1 cellular context compared by ENCODE assay signal in genomic region chr1:145858238-145858936, GRCh38.
TF ChIP-seq lines count a peak whose summit lies in the region.

No MANE protein-coding gene starts in this region.

TF ChIP-seq in HepG2, 621 proteins besides CTCF, POLR2A, EP300 and RAD21:
- TF ChIP-seq, protein P1, sequence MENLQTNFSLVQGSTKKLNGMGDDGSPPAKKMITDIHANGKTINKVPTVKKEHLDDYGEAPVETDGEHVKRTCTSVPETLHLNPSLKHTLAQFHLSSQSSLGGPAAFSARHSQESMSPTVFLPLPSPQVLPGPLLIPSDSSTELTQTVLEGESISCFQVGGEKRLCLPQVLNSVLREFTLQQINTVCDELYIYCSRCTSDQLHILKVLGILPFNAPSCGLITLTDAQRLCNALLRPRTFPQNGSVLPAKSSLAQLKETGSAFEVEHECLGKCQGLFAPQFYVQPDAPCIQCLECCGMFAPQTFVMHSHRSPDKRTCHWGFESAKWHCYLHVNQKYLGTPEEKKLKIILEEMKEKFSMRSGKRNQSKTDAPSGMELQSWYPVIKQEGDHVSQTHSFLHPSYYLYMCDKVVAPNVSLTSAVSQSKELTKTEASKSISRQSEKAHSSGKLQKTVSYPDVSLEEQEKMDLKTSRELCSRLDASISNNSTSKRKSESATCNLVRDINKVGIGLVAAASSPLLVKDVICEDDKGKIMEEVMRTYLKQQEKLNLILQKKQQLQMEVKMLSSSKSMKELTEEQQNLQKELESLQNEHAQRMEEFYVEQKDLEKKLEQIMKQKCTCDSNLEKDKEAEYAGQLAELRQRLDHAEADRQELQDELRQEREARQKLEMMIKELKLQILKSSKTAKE (CRISPR knock-in tag; IDR thresholded peaks at IDR 0.05; ENCODE audit: borderline replicate concordance), result 0 out of 2 replicates have a peak, but pooled peaks have one; percentile 62
- TF ChIP-seq RFXAP (CRISPR knock-in tag; IDR thresholded peaks at IDR 0.05; ENCODE audit: borderline replicate concordance) (no peak), CENPX (CRISPR knock-in tag; IDR thresholded peaks at IDR 0.05) (no peak), ZNF282 (IDR thresholded peaks at IDR 0.05; ENCODE audit: partially characterized antibody) (no peak), ZNF660 (CRISPR knock-in tag; IDR thresholded peaks at IDR 0.05; ENCODE audit: borderline replicate concordance, low read depth) (no peak), ZBTB7A (CRISPR knock-in tag; IDR thresholded peaks at IDR 0.05) (0 out of 2 replicates have a peak, but pooled peaks have one; percentile 62), CSRNP2 (CRISPR knock-in tag; conservative IDR thresholded peaks at IDR 0.05; ENCODE audit: low read depth) (no peak), PHF8 (CRISPR knock-in tag; IDR thresholded peaks at IDR 0.05) (0 out of 2 replicates have a peak, but pooled peaks have one; percentile 11), ZNF777 (CRISPR knock-in tag; IDR thresholded peaks at IDR 0.05) (peak; percentile 36; the same call in 1 of the 2 replicates), ZNF839 (CRISPR knock-in tag; IDR thresholded peaks at IDR 0.05; ENCODE audit: borderline replicate concordance) (0 out of 2 replicates have a peak, but pooled peaks have one; percentile 32), ZNF724P (CRISPR knock-in tag; IDR thresholded peaks at IDR 0.05; ENCODE audit: borderline replicate concordance) (no peak), ZNF883 (CRISPR knock-in tag; IDR thresholded peaks at IDR 0.05; ENCODE audit: not compliant biosample characterization) (no peak), ZNF317 (CRISPR knock-in tag; IDR thresholded peaks at IDR 0.05) (peak; percentile 12; the same call in 1 of the 2 replicates), ETS1 (CRISPR knock-in tag; IDR thresholded peaks at IDR 0.05) (0 out of 2 replicates have a peak, but pooled peaks have one; percentile 16), MIER2 (CRISPR knock-in tag; IDR thresholded peaks at IDR 0.05) (no peak), ZFY (CRISPR knock-in tag; IDR thresholded peaks at IDR 0.05) (peak; percentile 59; the same call in 1 of the 2 replicates), ZNF772 (CRISPR knock-in tag; IDR thresholded peaks at IDR 0.05) (peak; percentile 22; the same call in 1 of the 2 replicates), ZSCAN25 (CRISPR knock-in tag; IDR thresholded peaks at IDR 0.05) (peak; percentile 43; the same call in 1 of the 2 replicates)
- TF ChIP-seq, protein P2, sequence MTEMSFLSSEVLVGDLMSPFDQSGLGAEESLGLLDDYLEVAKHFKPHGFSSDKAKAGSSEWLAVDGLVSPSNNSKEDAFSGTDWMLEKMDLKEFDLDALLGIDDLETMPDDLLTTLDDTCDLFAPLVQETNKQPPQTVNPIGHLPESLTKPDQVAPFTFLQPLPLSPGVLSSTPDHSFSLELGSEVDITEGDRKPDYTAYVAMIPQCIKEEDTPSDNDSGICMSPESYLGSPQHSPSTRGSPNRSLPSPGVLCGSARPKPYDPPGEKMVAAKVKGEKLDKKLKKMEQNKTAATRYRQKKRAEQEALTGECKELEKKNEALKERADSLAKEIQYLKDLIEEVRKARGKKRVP (CRISPR knock-in tag; IDR thresholded peaks at IDR 0.05), result 0 out of 4 replicates have a peak, but pooled peaks of 1 of the 2 experiments have one; percentile 43
- TF ChIP-seq, protein P3, sequence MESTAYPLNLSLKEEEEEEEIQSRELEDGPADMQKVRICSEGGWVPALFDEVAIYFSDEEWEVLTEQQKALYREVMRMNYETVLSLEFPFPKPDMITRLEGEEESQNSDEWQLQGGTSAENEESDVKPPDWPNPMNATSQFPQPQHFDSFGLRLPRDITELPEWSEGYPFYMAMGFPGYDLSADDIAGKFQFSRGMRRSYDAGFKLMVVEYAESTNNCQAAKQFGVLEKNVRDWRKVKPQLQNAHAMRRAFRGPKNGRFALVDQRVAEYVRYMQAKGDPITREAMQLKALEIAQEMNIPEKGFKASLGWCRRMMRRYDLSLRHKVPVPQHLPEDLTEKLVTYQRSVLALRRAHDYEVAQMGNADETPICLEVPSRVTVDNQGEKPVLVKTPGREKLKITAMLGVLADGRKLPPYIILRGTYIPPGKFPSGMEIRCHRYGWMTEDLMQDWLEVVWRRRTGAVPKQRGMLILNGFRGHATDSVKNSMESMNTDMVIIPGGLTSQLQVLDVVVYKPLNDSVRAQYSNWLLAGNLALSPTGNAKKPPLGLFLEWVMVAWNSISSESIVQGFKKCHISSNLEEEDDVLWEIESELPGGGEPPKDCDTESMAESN (CRISPR knock-in tag; conservative IDR thresholded peaks at IDR 0.05), result 0 out of 2 replicates have a peak, but pooled peaks have one; percentile 32
- TF ChIP-seq, protein P4, sequence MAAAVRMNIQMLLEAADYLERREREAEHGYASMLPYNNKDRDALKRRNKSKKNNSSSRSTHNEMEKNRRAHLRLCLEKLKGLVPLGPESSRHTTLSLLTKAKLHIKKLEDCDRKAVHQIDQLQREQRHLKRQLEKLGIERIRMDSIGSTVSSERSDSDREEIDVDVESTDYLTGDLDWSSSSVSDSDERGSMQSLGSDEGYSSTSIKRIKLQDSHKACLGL (CRISPR knock-in tag; IDR thresholded peaks at IDR 0.05), result peak; percentile 45; the same call in 1 of the 2 replicates
- TF ChIP-seq, protein P5, sequence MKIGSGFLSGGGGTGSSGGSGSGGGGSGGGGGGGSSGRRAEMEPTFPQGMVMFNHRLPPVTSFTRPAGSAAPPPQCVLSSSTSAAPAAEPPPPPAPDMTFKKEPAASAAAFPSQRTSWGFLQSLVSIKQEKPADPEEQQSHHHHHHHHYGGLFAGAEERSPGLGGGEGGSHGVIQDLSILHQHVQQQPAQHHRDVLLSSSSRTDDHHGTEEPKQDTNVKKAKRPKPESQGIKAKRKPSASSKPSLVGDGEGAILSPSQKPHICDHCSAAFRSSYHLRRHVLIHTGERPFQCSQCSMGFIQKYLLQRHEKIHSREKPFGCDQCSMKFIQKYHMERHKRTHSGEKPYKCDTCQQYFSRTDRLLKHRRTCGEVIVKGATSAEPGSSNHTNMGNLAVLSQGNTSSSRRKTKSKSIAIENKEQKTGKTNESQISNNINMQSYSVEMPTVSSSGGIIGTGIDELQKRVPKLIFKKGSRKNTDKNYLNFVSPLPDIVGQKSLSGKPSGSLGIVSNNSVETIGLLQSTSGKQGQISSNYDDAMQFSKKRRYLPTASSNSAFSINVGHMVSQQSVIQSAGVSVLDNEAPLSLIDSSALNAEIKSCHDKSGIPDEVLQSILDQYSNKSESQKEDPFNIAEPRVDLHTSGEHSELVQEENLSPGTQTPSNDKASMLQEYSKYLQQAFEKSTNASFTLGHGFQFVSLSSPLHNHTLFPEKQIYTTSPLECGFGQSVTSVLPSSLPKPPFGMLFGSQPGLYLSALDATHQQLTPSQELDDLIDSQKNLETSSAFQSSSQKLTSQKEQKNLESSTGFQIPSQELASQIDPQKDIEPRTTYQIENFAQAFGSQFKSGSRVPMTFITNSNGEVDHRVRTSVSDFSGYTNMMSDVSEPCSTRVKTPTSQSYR (CRISPR knock-in tag; IDR thresholded peaks at IDR 0.05; ENCODE audit: borderline replicate concordance), result peak; percentile 58; the same call in 1 of the 2 replicates
- TF ChIP-seq, protein P6, sequence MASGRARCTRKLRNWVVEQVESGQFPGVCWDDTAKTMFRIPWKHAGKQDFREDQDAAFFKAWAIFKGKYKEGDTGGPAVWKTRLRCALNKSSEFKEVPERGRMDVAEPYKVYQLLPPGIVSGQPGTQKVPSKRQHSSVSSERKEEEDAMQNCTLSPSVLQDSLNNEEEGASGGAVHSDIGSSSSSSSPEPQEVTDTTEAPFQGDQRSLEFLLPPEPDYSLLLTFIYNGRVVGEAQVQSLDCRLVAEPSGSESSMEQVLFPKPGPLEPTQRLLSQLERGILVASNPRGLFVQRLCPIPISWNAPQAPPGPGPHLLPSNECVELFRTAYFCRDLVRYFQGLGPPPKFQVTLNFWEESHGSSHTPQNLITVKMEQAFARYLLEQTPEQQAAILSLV (CRISPR knock-in tag; IDR thresholded peaks at IDR 0.05; ENCODE audit: borderline replicate concordance), result 0 out of 2 replicates have a peak, but pooled peaks have one; percentile 5
TF ChIP-seq in HepG2: peak in this region for 15.
